ENCODE assay signal across 8 cellular contexts in the genomic region with DNA sequence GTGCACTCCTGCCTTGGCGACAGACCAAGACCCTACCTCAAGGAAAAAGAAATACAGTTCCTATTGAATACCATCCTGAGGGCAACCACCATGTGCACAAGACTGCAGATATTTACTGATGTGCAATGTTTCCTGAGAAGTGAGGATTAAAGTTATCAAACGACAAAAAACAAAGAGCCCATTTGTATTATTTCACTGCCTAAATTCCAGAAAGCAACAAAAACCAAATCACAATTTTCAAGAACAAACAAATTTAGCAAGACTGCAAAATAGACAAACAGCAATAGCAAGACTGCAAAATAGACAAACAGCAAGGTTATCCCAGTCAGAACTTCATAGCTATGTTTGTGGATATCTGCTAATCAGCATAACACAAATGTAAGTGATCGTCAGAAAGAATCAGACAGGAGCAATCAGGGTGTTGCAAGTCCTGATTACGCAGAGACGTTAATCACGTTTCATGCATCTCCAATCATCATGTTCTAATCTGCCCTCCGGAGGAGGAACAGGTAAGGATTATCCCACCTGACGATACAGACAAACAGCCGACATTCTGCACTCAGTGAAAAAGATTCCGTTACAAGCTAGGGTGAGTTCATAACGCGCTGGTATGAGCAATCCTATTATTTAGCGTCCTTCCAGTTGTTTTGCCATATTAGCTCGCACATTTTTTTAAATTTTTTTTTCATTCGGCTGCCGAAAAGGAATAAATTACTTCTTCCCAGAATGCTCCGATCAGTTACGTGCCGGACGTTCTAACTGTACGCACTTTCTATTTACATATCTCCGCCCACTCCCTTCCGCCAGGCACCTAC. TPM values are rescaled to one million over a fixed set of nuclear protein-coding genes. Genes with fewer than 3 reads are reported as not detected.
DNase-seq lines count a peak whose midpoint lies in the region; ATAC-seq and TF ChIP-seq lines count a peak whose summit lies in the region.

No MANE protein-coding gene starts in this region.

- peak overlapping the region; percentile 65 to 94 for H3K27ac ChIP-seq in lung (ENCODE audit: low read depth in 1 of 2, low read length in 1 of 2)

- ATAC-seq in GM19463 (IDR thresholded peaks at IDR 0.05; ENCODE audit: unreplicated experiment), result peak; percentile 60
- ATAC-seq in HG03571 (IDR thresholded peaks at IDR 0.05; ENCODE audit: unreplicated experiment), result peak; percentile 71
- ATAC-seq in lung (ENCODE audit: insufficient read depth, low FRiP score), result peak; percentile 85

- no peak for TF ChIP-seq CTCF in lung (IDR thresholded peaks at IDR 0.05; ENCODE audit: control extremely low read depth, extremely low read depth)

- H3K36me3 ChIP-seq in lung (ENCODE audit: control insufficient read depth in 2 of 2, insufficient read depth in 2 of 2, low read length in 2 of 2), result no peaks in the 10 kb centered on the region

- no peaks in the 10 kb centered on the region for H3K9me3 ChIP-seq in lung (ENCODE audit: control insufficient read depth in 2 of 2, insufficient read depth in 1 of 2, low read length in 1 of 2)

- no peaks in the 10 kb centered on the region for H3K27me3 ChIP-seq in lung (ENCODE audit: control insufficient read depth, insufficient read depth)

- 1% methylated on average over 23 of the region's 23 CpGs for WGBS in lung, 2 donors

- peaks cover 0 to 4% of the 10 kb centered on the region in 2 donors for H3K4me1 ChIP-seq in lung (ENCODE audit: control insufficient read depth in 2 of 2, insufficient read depth in 2 of 2, low read length in 2 of 2)

- H3K4me3 ChIP-seq in lung, result no peak overlapping the region

- DNase-seq in COR-L47 (lab: John Stamatoyannopoulos, UW) (peak; percentile 68), NCI-H748 (lab: John Stamatoyannopoulos, UW; ENCODE audit: unreplicated experiment) (peak; percentile 100), lung (ENCODE audit: low spot score) (peak; percentile 81)
- DNase-seq in activated CD4-positive, alpha-beta T cell treated with anti-CD3 and anti-CD28 coated beads, Interleukin-2, amount 50 U/mL, for 1 hour, result peak; percentile 65
- DNase-seq in effector CD4-positive, alpha-beta T cell, result peak; percentile 76
- DNase-seq in stimulated activated CD8-positive, alpha-beta memory T cell treated with anti-CD3 and anti-CD28 coated beads, Interleukin-4, amount 100 ng/mL, for 48 hours, result peak; percentile 79

RNA-seq across cellular contexts. Expression of a gene that starts 2.9 kb away (rescaled TPM):
- 10 to 100 TPM; 24.4 to 33.1 TPM for total RNA-seq in lung
- polyA plus RNA-seq in lung, result 10 to 100 TPM; 13.2 to 19.0 TPM

RNA-seq across cellular contexts. Expression of a gene that starts 10.5 kb away (rescaled TPM):
- total RNA-seq in lung, result 10 to 100 TPM; 33.9 to 76.2 TPM
- 10 to 100 TPM; 45.4 to 46.2 TPM for polyA plus RNA-seq in lung

RNA-seq across cellular contexts. Expression of a gene that starts 16.7 kb away (rescaled TPM):
- total RNA-seq in lung, result 10 to 100 TPM in 1 of 2 donors, 1 to 10 TPM in 1; 5.3 to 10.8 TPM
- 10 to 100 TPM in 1 of 2 donors, 1 to 10 TPM in 1; 5.6 to 10.5 TPM for polyA plus RNA-seq in lung

RNA-seq across cellular contexts. Expression of a gene that starts 21.1 kb away (rescaled TPM):
- total RNA-seq in lung, result 100 to 1,000 TPM; 132 to 238 TPM
- polyA plus RNA-seq in lung, result 100 to 1,000 TPM in 1 of 2 donors, 10 to 100 TPM in 1; 93.5 to 126 TPM

RNA-seq across cellular contexts. Expression of a gene that starts 37.1 kb away (rescaled TPM):
- total RNA-seq in lung, result 1 to 10 TPM; 2.1 to 3.9 TPM
- polyA plus RNA-seq in lung, result 1 to 10 TPM; 3.6 to 5.7 TPM
